Comparison of ENCODE assay signal across 8 cellular contexts in the genomic region with DNA sequence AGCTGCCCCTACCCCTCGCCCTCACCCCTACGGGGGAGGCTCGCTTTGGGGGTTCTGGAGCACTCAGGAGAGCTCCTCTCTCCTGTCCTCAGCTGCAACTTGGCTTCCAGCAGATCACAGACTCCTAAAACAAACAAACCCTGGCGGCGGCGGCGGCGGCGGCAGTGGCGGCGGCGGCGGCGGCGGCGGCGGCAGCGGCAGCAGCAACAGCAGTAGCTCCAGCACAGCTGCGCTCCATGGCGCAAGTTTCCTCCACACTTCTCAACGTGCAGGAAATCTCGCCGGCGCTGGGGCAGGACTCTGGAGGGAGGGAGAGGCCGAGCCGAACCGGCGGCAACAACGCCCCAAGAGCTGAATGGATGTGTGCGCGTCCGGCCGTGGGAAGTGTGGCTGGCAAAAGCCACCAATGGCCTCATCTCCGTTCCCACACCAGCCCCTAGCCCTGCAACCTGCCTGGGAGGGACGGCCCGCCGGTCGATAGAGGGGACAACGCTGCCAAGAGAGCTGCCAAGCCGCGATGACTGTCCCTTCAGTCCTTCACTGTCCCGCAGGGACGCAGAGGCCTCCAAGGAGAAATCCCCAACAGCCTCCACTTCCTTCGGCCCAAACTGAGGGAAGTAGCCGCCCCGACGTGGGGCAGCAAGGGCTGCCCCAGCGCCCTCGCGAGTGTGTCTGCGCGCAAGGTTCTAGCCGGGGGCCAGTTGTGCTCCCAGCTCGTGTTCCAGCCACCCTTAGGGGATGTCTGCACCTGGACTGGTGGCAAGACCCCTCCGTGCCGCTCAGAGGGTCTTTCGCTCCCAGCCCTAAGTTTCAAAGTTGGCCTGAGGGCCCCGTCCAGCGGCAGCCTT. TPM values are rescaled to one million over a fixed set of nuclear protein-coding genes. Genes with fewer than 3 reads are reported as not detected.
A peak's percentile ranks its signal among the peaks of the same experiment; 100 is the strongest.
DNase-seq lines count a peak whose midpoint lies in the region; ATAC-seq and TF ChIP-seq lines count a peak whose summit lies in the region.

No MANE protein-coding gene starts in this region.

- intact Hi-C loops in activated T-helper 1 cell treated with anti-CD3 and anti-CD28 coated beads, Interleukin-12 subunit alpha, Interleukin-12 subunit beta, Interleukin-2, Interleukin-4 antibody, amounts not matched to agents 30 ng/mL and 10 ng/mL and 1 ng/mL, durations not matched to agents 14 hours and 24 hours and 36 hours (cut with micrococcal nuclease), result no loop called here

- no peak for ATAC-seq in GM21825 (IDR thresholded peaks at IDR 0.05; ENCODE audit: unreplicated experiment)

- H3K4me3 ChIP-seq in astrocyte of the cerebellum (ENCODE audit: low read depth, low read length), result peak overlapping the region; percentile 56
- peak overlapping the region; percentile 62 for H3K4me3 ChIP-seq in iPS-18a (ENCODE audit: low read length)
- H3K4me3 ChIP-seq in smooth muscle cell, result peak overlapping the region; percentile 63

- WGBS in smooth muscle cell (ENCODE audit: low lambda C conversion rate), result 40% methylated on average over 46 of the region's 59 CpGs

- H3K4me3 Mint-ChIP-seq in activated T-helper 1 cell treated with anti-CD3 and anti-CD28 coated beads, Interleukin-12 subunit alpha, Interleukin-12 subunit beta, Interleukin-2, Interleukin-4 antibody, amounts not matched to agents 30 ng/mL and 10 ng/mL and 1 ng/mL, durations not matched to agents 14 hours and 24 hours and 36 hours, result no peak overlapping the region

- H4K20me1 ChIP-seq in smooth muscle cell (ENCODE audit: low read depth), result no peaks in the 10 kb centered on the region

- H3K4me2 ChIP-seq in smooth muscle cell, result peak overlapping the region; percentile 89

- H3K27ac Mint-ChIP-seq in activated T-helper 1 cell treated with anti-CD3 and anti-CD28 coated beads, Interleukin-12 subunit alpha, Interleukin-12 subunit beta, Interleukin-2, Interleukin-4 antibody, amounts not matched to agents 30 ng/mL and 10 ng/mL and 1 ng/mL, durations not matched to agents 14 hours and 24 hours and 36 hours, result no peak overlapping the region

- H3K79me2 ChIP-seq in smooth muscle cell (ENCODE audit: low read depth), result peaks cover 29% of the 10 kb centered on the region

- no peaks in the 10 kb centered on the region for H3K36me3 ChIP-seq in iPS-18a (ENCODE audit: control insufficient read depth, low read depth, low read length)
- no peaks in the 10 kb centered on the region for H3K36me3 ChIP-seq in smooth muscle cell (ENCODE audit: low read depth)

- no peaks in the 10 kb centered on the region for H3K4me1 ChIP-seq in iPS-18a (ENCODE audit: control insufficient read depth, low read depth, low read length)
- no peaks in the 10 kb centered on the region for H3K4me1 ChIP-seq in smooth muscle cell (ENCODE audit: low read depth)

- TF ChIP-seq CTCF in astrocyte of the cerebellum (IDR thresholded peaks at IDR 0.05; ENCODE audit: low read depth, low read length, missing control alignments) (no peak), smooth muscle cell (IDR thresholded peaks at IDR 0.05; ENCODE audit: borderline replicate concordance, insufficient read depth, poor library complexity, severe bottlenecking) (no peak)

- H2AFZ ChIP-seq in smooth muscle cell (ENCODE audit: low read depth), result peak overlapping the region; percentile 55

- H3K9me3 ChIP-seq in iPS-18a (ENCODE audit: control insufficient read depth, low read depth, low read length) (peaks cover 9% of the 10 kb centered on the region), smooth muscle cell (replicated peaks; ENCODE audit: low read depth) (no peaks in the 10 kb centered on the region)

- H3K4me1 Mint-ChIP-seq in activated T-helper 1 cell treated with anti-CD3 and anti-CD28 coated beads, Interleukin-12 subunit alpha, Interleukin-12 subunit beta, Interleukin-2, Interleukin-4 antibody, amounts not matched to agents 30 ng/mL and 10 ng/mL and 1 ng/mL, durations not matched to agents 14 hours and 24 hours and 36 hours (ENCODE audit: low read depth), result no peaks in the 10 kb centered on the region

- H3K27me3 Mint-ChIP-seq in activated T-helper 1 cell treated with anti-CD3 and anti-CD28 coated beads, Interleukin-12 subunit alpha, Interleukin-12 subunit beta, Interleukin-2, Interleukin-4 antibody, amounts not matched to agents 30 ng/mL and 10 ng/mL and 1 ng/mL, durations not matched to agents 14 hours and 24 hours and 36 hours (ENCODE audit: insufficient read depth), result peaks cover 10% of the 10 kb centered on the region

- H3K27me3 ChIP-seq in iPS-18a (ENCODE audit: control insufficient read depth, insufficient read depth, low read length) (no peaks in the 10 kb centered on the region), smooth muscle cell (ENCODE audit: low read depth) (no peaks in the 10 kb centered on the region)

- H3K9me3 Mint-ChIP-seq in activated T-helper 1 cell treated with anti-CD3 and anti-CD28 coated beads, Interleukin-12 subunit alpha, Interleukin-12 subunit beta, Interleukin-2, Interleukin-4 antibody, amounts not matched to agents 30 ng/mL and 10 ng/mL and 1 ng/mL, durations not matched to agents 14 hours and 24 hours and 36 hours, result no peaks in the 10 kb centered on the region

- H3K27ac ChIP-seq in iPS-18a (ENCODE audit: low read length) (no peak overlapping the region), smooth muscle cell (ENCODE audit: low read depth) (peak overlapping the region; percentile 83)

- DNase-seq in HK-2 (ENCODE audit: unreplicated experiment) (peak; percentile 55), astrocyte of the cerebellum (ENCODE audit: low read depth) (no peak), smooth muscle cell (lab: John Stamatoyannopoulos, UW; ENCODE audit: unreplicated experiment) (peak; percentile 19), COLO829 (ENCODE audit: low spot score) (no peak), NCI-H128 (lab: John Stamatoyannopoulos, UW; ENCODE audit: unreplicated experiment) (no peak)
- no peak for DNase-seq in activated T-helper 1 cell treated with anti-CD3 and anti-CD28 coated beads, Interleukin-12 subunit alpha, Interleukin-12 subunit beta, Interleukin-2, Interleukin-4 antibody, amounts not matched to agents 30 ng/mL and 10 ng/mL and 1 ng/mL, durations not matched to agents 14 hours and 24 hours and 36 hours (ENCODE audit: low spot score)

- peak overlapping the region; percentile 24 for H3K9ac ChIP-seq in iPS-18a (ENCODE audit: low read length)
- H3K9ac ChIP-seq in smooth muscle cell (ENCODE audit: low read depth), result peak overlapping the region; percentile 71

- H3F3A ChIP-seq in smooth muscle cell (ENCODE audit: low read depth), result peaks cover 4% of the 10 kb centered on the region

- in situ Hi-C loops in astrocyte of the cerebellum (cut with HindIII; ENCODE audit: low sequenced_read_pairs), result no loop called here

- no peaks in the 10 kb centered on the region for H3K36me3 Mint-ChIP-seq in activated T-helper 1 cell treated with anti-CD3 and anti-CD28 coated beads, Interleukin-12 subunit alpha, Interleukin-12 subunit beta, Interleukin-2, Interleukin-4 antibody, amounts not matched to agents 30 ng/mL and 10 ng/mL and 1 ng/mL, durations not matched to agents 14 hours and 24 hours and 36 hours (ENCODE audit: low read depth)

RNA-seq across cellular contexts. Expression of a gene that starts 0.8 kb away (rescaled TPM):
- 7.9 and 9.1 TPM in 2 replicates for total RNA-seq in smooth muscle cell
- 1.1 and 1.8 TPM in 2 replicates for polyA plus RNA-seq in smooth muscle cell
- total RNA-seq in activated T-helper 1 cell treated with anti-CD3 and anti-CD28 coated beads, Interleukin-12 subunit alpha, Interleukin-12 subunit beta, Interleukin-2, Interleukin-4 antibody, amounts not matched to agents 30 ng/mL and 10 ng/mL and 1 ng/mL, durations not matched to agents 14 hours and 24 hours and 36 hours, result not detected in 2 replicates

Comparison
In these comparisons a context has a peak if more than half of its experiments do, and no peak if none do; other contexts are left out.
1. DNase-seq: peak in HK-2 (single experiment) and smooth muscle cell (single experiment); none in astrocyte of the cerebellum (single experiment), COLO829 (single experiment), activated T-helper 1 cell treated with anti-CD3 and anti-CD28 coated beads, Interleukin-12 subunit alpha, Interleukin-12 subunit beta, Interleukin-2, Interleukin-4 antibody, amounts not matched to agents 30 ng/mL and 10 ng/mL and 1 ng/mL, durations not matched to agents 14 hours and 24 hours and 36 hours (single experiment) and NCI-H128 (single experiment).
2. Peak in every context shown above with its lines, with median percentiles within 50 percentile points of each other: H3K4me3 ChIP-seq.